In the genomic region with DNA sequence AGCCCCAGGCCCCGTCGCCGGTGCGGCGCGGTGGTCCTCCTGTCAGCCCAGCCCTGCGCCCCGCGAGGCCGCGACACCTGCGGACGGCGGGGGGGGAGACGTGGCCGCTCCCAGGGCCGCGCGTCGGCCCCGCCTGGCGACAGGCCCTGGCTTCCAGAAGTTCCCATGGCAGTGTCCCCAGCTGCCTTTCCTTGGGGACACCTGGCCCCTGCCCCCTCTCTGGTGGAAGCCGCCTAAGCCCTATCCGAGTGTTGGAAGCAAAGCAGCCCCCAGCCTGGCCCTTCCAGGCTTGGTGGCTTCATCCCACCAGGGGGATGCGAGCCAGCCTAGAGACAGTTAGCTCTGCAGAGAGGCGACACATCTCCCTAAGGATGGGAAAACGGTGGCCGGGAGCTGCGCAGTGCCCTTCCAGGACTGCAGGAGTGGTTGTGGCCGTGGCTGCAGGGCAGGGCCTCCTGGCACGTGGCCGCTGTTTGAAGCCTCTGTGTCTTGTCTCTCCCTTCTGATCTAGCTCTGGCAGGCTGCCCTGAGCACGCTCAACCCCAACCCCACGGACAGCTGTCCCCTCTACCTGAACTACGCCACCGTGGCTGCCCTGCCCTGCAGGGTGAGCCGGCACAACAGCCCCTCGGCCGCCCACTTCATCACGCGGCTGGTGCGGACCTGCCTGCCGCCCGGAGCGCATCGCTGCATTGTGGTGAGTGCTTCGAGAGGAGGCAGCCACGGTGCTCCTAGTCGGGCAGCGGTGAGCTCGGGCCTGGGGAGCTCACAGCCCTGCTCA, we compare ENCODE assay signal across 8 cellular contexts. TPM values are rescaled to one million over a fixed set of nuclear protein-coding genes. Genes with fewer than 3 reads are reported as not detected.
A peak's percentile ranks its signal among the peaks of the same experiment; 100 is the strongest.
DNase-seq lines count a peak whose midpoint lies in the region; ATAC-seq, FAIRE-seq and TF ChIP-seq lines count a peak whose summit lies in the region.

No MANE protein-coding gene starts in this region.

- no peaks in the 10 kb centered on the region for H3K27me3 Mint-ChIP-seq in T-helper 2 cell treated with Interferon-gamma antibody and Interleukin-4, amounts not matched to agents 5 μg/mL and 100 μg/mL, for 36 hours (ENCODE audit: low read depth)
- H3K27me3 Mint-ChIP-seq in neural crest cell (ENCODE audit: low read depth), result no peaks in the 10 kb centered on the region

- no peak for TF ChIP-seq POLR2A in GM12891 (IDR thresholded peaks at IDR 0.05; ENCODE audit: low read depth, low read length)

- no peak for TF ChIP-seq CTCF in neural crest cell (conservative IDR thresholded peaks at IDR 0.05)

- ATAC-seq in HG02678 (IDR thresholded peaks at IDR 0.05; ENCODE audit: unreplicated experiment), result peak; percentile 3

- DNase-seq in GM12891 (ENCODE audit: insufficient read length, low spot score), result peak; percentile 57
- DNase-seq in T-helper 2 cell treated with Interferon-gamma antibody and Interleukin-4, amounts not matched to agents 5 μg/mL and 100 μg/mL, for 36 hours (ENCODE audit: low spot score), result no peak
- no peak for DNase-seq in epithelial cell of prostate (ENCODE audit: low read depth, low spot score)
- DNase-seq in neural crest cell (ENCODE audit: low read depth, low spot score), result no peak
- DNase-seq in NK-92 (lab: John Stamatoyannopoulos, UW; ENCODE audit: unreplicated experiment), result no peak
- no peak for DNase-seq in amniotic stem cell (lab: John Stamatoyannopoulos, UW)
- no peak for DNase-seq in NCI-H446 (lab: John Stamatoyannopoulos, UW)

- no peaks in the 10 kb centered on the region for H3K9me3 Mint-ChIP-seq in T-helper 2 cell treated with Interferon-gamma antibody and Interleukin-4, amounts not matched to agents 5 μg/mL and 100 μg/mL, for 36 hours
- no peaks in the 10 kb centered on the region for H3K9me3 Mint-ChIP-seq in neural crest cell

- peak; percentile 31 for FAIRE-seq in GM12891 (lab: Jason Lieb, UNC)

- H3K4me1 Mint-ChIP-seq in T-helper 2 cell treated with Interferon-gamma antibody and Interleukin-4, amounts not matched to agents 5 μg/mL and 100 μg/mL, for 36 hours (ENCODE audit: low read depth), result peaks cover 6% of the 10 kb centered on the region
- peaks cover 15% of the 10 kb centered on the region for H3K4me1 Mint-ChIP-seq in neural crest cell

- peaks cover 11% of the 10 kb centered on the region for H3K36me3 Mint-ChIP-seq in T-helper 2 cell treated with Interferon-gamma antibody and Interleukin-4, amounts not matched to agents 5 μg/mL and 100 μg/mL, for 36 hours (ENCODE audit: low read depth)
- peaks cover 3% of the 10 kb centered on the region for H3K36me3 Mint-ChIP-seq in neural crest cell (ENCODE audit: low read depth)

- H3K27ac ChIP-seq in epithelial cell of prostate, result peak overlapping the region; percentile 32

- H3K4me3 Mint-ChIP-seq in T-helper 2 cell treated with Interferon-gamma antibody and Interleukin-4, amounts not matched to agents 5 μg/mL and 100 μg/mL, for 36 hours, result peak overlapping the region; percentile 79
- peak overlapping the region; percentile 74 for H3K4me3 Mint-ChIP-seq in neural crest cell

- peak overlapping the region; percentile 80 for H3K27ac Mint-ChIP-seq in T-helper 2 cell treated with Interferon-gamma antibody and Interleukin-4, amounts not matched to agents 5 μg/mL and 100 μg/mL, for 36 hours
- H3K27ac Mint-ChIP-seq in neural crest cell (ENCODE audit: unreplicated experiment), result no peak overlapping the region

TF ChIP-seq in GM12891, 5 proteins besides CTCF, POLR2A, EP300 and RAD21:
- TF ChIP-seq POU2F2 (IDR thresholded peaks at IDR 0.05; ENCODE audit: low read depth, low read length) (no peak), SPI1 (IDR thresholded peaks at IDR 0.05; ENCODE audit: low read depth, low read length) (no peak), POLR2AphosphoS5 (IDR thresholded peaks at IDR 0.05; ENCODE audit: low read depth, low read length) (no peak), PAX5 (IDR thresholded peaks at IDR 0.05; ENCODE audit: insufficient read depth, low read length, severe bottlenecking) (no peak), TAF1 (IDR thresholded peaks at IDR 0.05; ENCODE audit: low read depth, low read length) (no peak)
TF ChIP-seq in GM12891: peak in this region for 0.

RNA-seq across cellular contexts. Expression of a gene that starts 0.8 kb away (rescaled TPM):
- polyA plus RNA-seq in GM12891 (2012; ENCODE audit: low read depth, missing spikeins), result 28.0 TPM
- 32.0 and 34.0 TPM in 2 replicates for total RNA-seq in neural crest cell

RNA-seq across cellular contexts. Expression of a gene that starts 42.3 kb away (rescaled TPM):
- polyA plus RNA-seq in GM12891 (2012; ENCODE audit: low read depth, missing spikeins), result 55.3 TPM
- 57.3 and 58.7 TPM in 2 replicates for total RNA-seq in neural crest cell
